ENCODE assay signal across 23 cellular contexts in genomic region chr5:100861148-100861547, GRCh38. TPM values are rescaled to one million over a fixed set of nuclear protein-coding genes. Genes with fewer than 3 reads are reported as not detected.
A peak's percentile ranks its signal among the peaks of the same experiment; 100 is the strongest.
DNase-seq lines count a peak whose midpoint lies in the region; ATAC-seq and TF ChIP-seq lines count a peak whose summit lies in the region.
"Had no signal": no experiment of that assay in that cellular context is flagged by ENCODE, and none has a peak within 500 bp of the region (broad histone marks: within the 10 kb centered on the region; RNA-seq: fewer than 3 reads in every experiment).

No MANE protein-coding gene starts in this region.

- H3K4me1 Mint-ChIP-seq in activated T-cell treated with anti-CD3 and anti-CD28 coated beads, Interleukin-2, amount 50 U/mL, for 4 hours (ENCODE audit: low read depth): peaks cover 56% of the 10 kb centered on the region
- H3K4me1 Mint-ChIP-seq in activated naive CD8-positive, alpha-beta T cell (ENCODE audit: low read depth): peaks cover 58% of the 10 kb centered on the region
- H3K4me1 Mint-ChIP-seq in stimulated activated naive CD8-positive, alpha-beta T cell treated with anti-CD3 and anti-CD28 coated beads, Interleukin-15, amount 100 ng/mL, for 72 hours: peaks cover 57% of the 10 kb centered on the region

- H3K36me3 Mint-ChIP-seq in activated T-cell treated with anti-CD3 and anti-CD28 coated beads, Interleukin-2, amount 50 U/mL, for 4 hours (ENCODE audit: insufficient read depth): peaks cover 34% of the 10 kb centered on the region
- peaks cover 25% of the 10 kb centered on the region for H3K36me3 Mint-ChIP-seq in activated naive CD8-positive, alpha-beta T cell

- H3K27ac ChIP-seq in sigmoid colon: no peak overlapping the region
- H3K27ac ChIP-seq: heart left ventricle, pancreas, right atrium auricular region, SK-N-MC, upper lobe of right lung had no signal

- peaks cover 3% of the 10 kb centered on the region for H3K9me3 Mint-ChIP-seq in activated T-cell treated with anti-CD3 and anti-CD28 coated beads, Interleukin-2, amount 50 U/mL, for 4 hours
- peaks cover 4% of the 10 kb centered on the region for H3K9me3 Mint-ChIP-seq in activated naive CD8-positive, alpha-beta T cell (ENCODE audit: low read depth)
- peaks cover 0 to 17% of the 10 kb centered on the region in 2 donors for H3K9me3 Mint-ChIP-seq in stimulated activated naive CD8-positive, alpha-beta T cell treated with anti-CD3 and anti-CD28 coated beads, Interleukin-15, amount 100 ng/mL, for 72 hours

- WGBS in sigmoid colon, 2 donors: 87 to 88% methylated on average over 3 of the region's 3 CpGs

- no peak for DNase-seq in activated T-cell treated with anti-CD3 and anti-CD28 coated beads, Interleukin-2, amount 50 U/mL, for 4 hours
- DNase-seq in activated T-cell treated with anti-CD3 and anti-CD28 coated beads, Interleukin-2, amount 50 U/mL, for 1 hour: no peak
- DNase-seq in stimulated activated naive CD8-positive, alpha-beta T cell treated with anti-CD3 and anti-CD28 coated beads, Interleukin-15, amount 100 ng/mL, for 72 hours: no peak
- DNase-seq in NCI-H1436 treated with DMSO at 0.1 percent for 48 hours (lab: John Stamatoyannopoulos, UW) (no peak), sigmoid colon (no peak)
- DNase-seq: activated naive CD4-positive, alpha-beta T cell treated with anti-CD3 and anti-CD28 coated beads, Interleukin-2, amount 50 U/mL, for 16 hours; cerebellar nuclear complex; effector CD4-positive, alpha-beta T cell; heart left ventricle; left colon; naive thymus-derived CD4-positive, alpha-beta T cell; NCI-H187 treated with DMSO at 0.1 percent for 48 hours; pancreas; RPMI8226; stimulated activated CD4-positive, alpha-beta T cell treated with anti-CD3 and anti-CD28 coated beads, Interleukin-12 subunit alpha, Interleukin-12 subunit beta, amount 100 ng/mL, for 4 hours; substantia nigra; upper lobe of right lung had no signal

- no peaks in the 10 kb centered on the region for H3K4me1 ChIP-seq in sigmoid colon
- H3K4me1 ChIP-seq: pancreas, right atrium auricular region, upper lobe of right lung had no signal

- no peaks in the 10 kb centered on the region for H3K27me3 Mint-ChIP-seq in activated T-cell treated with anti-CD3 and anti-CD28 coated beads, Interleukin-2, amount 50 U/mL, for 4 hours (ENCODE audit: low read depth)
- H3K27me3 Mint-ChIP-seq in activated naive CD8-positive, alpha-beta T cell: no peaks in the 10 kb centered on the region
- H3K27me3 Mint-ChIP-seq in stimulated activated naive CD8-positive, alpha-beta T cell treated with anti-CD3 and anti-CD28 coated beads, Interleukin-15, amount 100 ng/mL, for 72 hours: no peaks in the 10 kb centered on the region
- H3K27me3 Mint-ChIP-seq: naive thymus-derived CD4-positive, alpha-beta T cell had no signal

- no peak for TF ChIP-seq POLR2A in sigmoid colon (IDR thresholded peaks at IDR 0.05)

- H3K9me3 ChIP-seq in sigmoid colon: no peaks in the 10 kb centered on the region
- H3K9me3 ChIP-seq: heart left ventricle, pancreas, right atrium auricular region, upper lobe of right lung had no signal

- peak; percentile 72 to 73 for ATAC-seq in activated T-cell treated with anti-CD3 and anti-CD28 coated beads, Interleukin-2, amount 50 U/mL, for 4 hours
- ATAC-seq in GM19463 (IDR thresholded peaks at IDR 0.05; ENCODE audit: unreplicated experiment) (peak; percentile 24), HG03159 (IDR thresholded peaks at IDR 0.05; ENCODE audit: unreplicated experiment) (no peak)
- peak; percentile 80 for ATAC-seq in stimulated activated naive CD8-positive, alpha-beta T cell treated with anti-CD3 and anti-CD28 coated beads, Interleukin-15, amount 100 ng/mL, for 72 hours
- ATAC-seq: heart left ventricle; left colon; naive thymus-derived CD4-positive, alpha-beta T cell; pancreas; upper lobe of right lung had no signal

- H3K36me3 ChIP-seq in sigmoid colon: no peaks in the 10 kb centered on the region
- H3K36me3 ChIP-seq: pancreas, right atrium auricular region, upper lobe of right lung had no signal

- no peaks in the 10 kb centered on the region for H3K27me3 ChIP-seq in sigmoid colon
- H3K27me3 ChIP-seq: heart left ventricle, pancreas, right atrium auricular region, upper lobe of right lung had no signal

- intact Hi-C loops in sigmoid colon (cut with DNase I): no loop called here

- no peak overlapping the region for H3K4me3 Mint-ChIP-seq in activated T-cell treated with anti-CD3 and anti-CD28 coated beads, Interleukin-2, amount 50 U/mL, for 4 hours
- H3K4me3 Mint-ChIP-seq in activated naive CD8-positive, alpha-beta T cell: peak overlapping the region; percentile 25
- H3K4me3 Mint-ChIP-seq in stimulated activated naive CD8-positive, alpha-beta T cell treated with anti-CD3 and anti-CD28 coated beads, Interleukin-15, amount 100 ng/mL, for 72 hours: peak overlapping the region; percentile 39 to 62
- H3K4me3 Mint-ChIP-seq: CD14-positive monocyte had no signal

- H3K27ac Mint-ChIP-seq in activated naive CD8-positive, alpha-beta T cell: peak overlapping the region; percentile 94
- peak overlapping the region in 1 of 2 donors; percentile 84 for H3K27ac Mint-ChIP-seq in stimulated activated naive CD8-positive, alpha-beta T cell treated with anti-CD3 and anti-CD28 coated beads, Interleukin-15, amount 100 ng/mL, for 72 hours

- no peak for TF ChIP-seq EP300 in sigmoid colon (IDR thresholded peaks at IDR 0.05)

- no peak for TF ChIP-seq CTCF in sigmoid colon (IDR thresholded peaks at IDR 0.05)

- H3K4me3 ChIP-seq in sigmoid colon: no peak overlapping the region
- H3K4me3 ChIP-seq: heart left ventricle, pancreas, right atrium auricular region, SK-N-MC, upper lobe of right lung had no signal

RNA-seq across cellular contexts. Expression of gene ST8SIA4, which starts 41.9 kb away (rescaled TPM):
- 10 to 100 TPM; 27.2 to 38.4 (median 36.9) TPM for total RNA-seq in activated T-cell treated with anti-CD3 and anti-CD28 coated beads, Interleukin-2, amount 50 U/mL, for 4 hours
- total RNA-seq in sigmoid colon: 1 to 10 TPM; 1.4 to 8.3 (median 2.6) TPM
- 1 to 10 TPM in 2 of 3 donors, under 1 TPM in 1; 0.60 to 4.1 (median 3.0) TPM for polyA plus RNA-seq in sigmoid colon
